Comparison of ENCODE assay signal across 12 cellular contexts in genomic region chr1:220791287-220791686, GRCh38. TPM values are rescaled to one million over a fixed set of nuclear protein-coding genes. Genes with fewer than 3 reads are reported as not detected.
DNase-seq lines count a peak whose midpoint lies in the region; ATAC-seq and TF ChIP-seq lines count a peak whose summit lies in the region.
"Had no signal": no experiment of that assay in that cellular context is flagged by ENCODE, and none has a peak within 500 bp of the region (broad histone marks: within the 10 kb centered on the region; RNA-seq: fewer than 3 reads in every experiment).

No MANE protein-coding gene starts in this region.

- H2BK15ac ChIP-seq in H9 (ENCODE audit: low read depth, low read length): no peak overlapping the region

- no peak overlapping the region for H2BK12ac ChIP-seq in H9 (ENCODE audit: insufficient read length, low read depth, low read length)

- H4K5ac ChIP-seq in H9 (ENCODE audit: insufficient read length, low read depth, low read length): no peak overlapping the region

- peaks cover 2% of the 10 kb centered on the region for H3K79me1 ChIP-seq in H9 (ENCODE audit: insufficient read depth, low read depth, low read length, poor library complexity, severe bottlenecking)

- H3K4me1 Mint-ChIP-seq in H9: peaks cover 7 to 11% of the 10 kb centered on the region in 2 experiments; a peak in 3 of 4 replicates

- no peak overlapping the region for H3K9ac ChIP-seq in H9 (ENCODE audit: extremely low read depth, insufficient read length, low read length)

- intact Hi-C loops in left ventricle myocardium inferior (cut with micrococcal nuclease) (no loop called here), cardiac septum (cut with DNase I) (no loop called here), upper lobe of right lung (cut with DNase I) (no loop called here)

- no peak overlapping the region for H2BK120ac ChIP-seq in H9 (ENCODE audit: low read depth, low read length, poor library complexity, severe bottlenecking)

- no peaks in the 10 kb centered on the region for H3K36me3 ChIP-seq in left ventricle myocardium inferior
- H3K36me3 ChIP-seq in upper lobe of right lung: no peaks in the 10 kb centered on the region

- no peaks in the 10 kb centered on the region for H3K27me3 Mint-ChIP-seq in H9 (ENCODE audit: low read depth)

- H3K4me1 ChIP-seq in left ventricle myocardium inferior: peaks cover 41% of the 10 kb centered on the region
- H3K4me1 ChIP-seq in upper lobe of right lung: peaks cover 28% of the 10 kb centered on the region
- no peaks in the 10 kb centered on the region for H3K4me1 ChIP-seq in H9 (ENCODE audit: insufficient read depth, low read length)

- no peak overlapping the region for H3K56ac ChIP-seq in H9 (ENCODE audit: insufficient read length, low read depth, low read length)

- H2AK5ac ChIP-seq in H9 (ENCODE audit: insufficient read length, low read length): no peak overlapping the region

- no peak overlapping the region for H4K8ac ChIP-seq in H9 (replicated peaks; ENCODE audit: insufficient read length, low read depth, low read length)

- no peak overlapping the region for H3K4ac ChIP-seq in H9 (ENCODE audit: low read depth, low read length)

- H2AFZ ChIP-seq in H9 (ENCODE audit: low read length): no peak overlapping the region

- H3K27ac ChIP-seq in left ventricle myocardium inferior (replicated peaks): peak overlapping the region; percentile 56
- H3K27ac ChIP-seq in upper lobe of right lung: peak overlapping the region; percentile 63
- no peak overlapping the region for H3K27ac ChIP-seq in H9 (ENCODE audit: insufficient read length, low read depth, low read length)

- no peaks in the 10 kb centered on the region for H3K9me3 ChIP-seq in left ventricle myocardium inferior (replicated peaks)
- H3K9me3 ChIP-seq in upper lobe of right lung: no peaks in the 10 kb centered on the region
- no peaks in the 10 kb centered on the region for H3K9me3 ChIP-seq in H9 (ENCODE audit: control insufficient read depth, low read depth, low read length)
- H3K9me3 ChIP-seq: mucosa of descending colon had no signal

- no CpG with 5 or more reads among the region's 6 CpGs for WGBS in H9 (ENCODE audit: extremely low coverage, insufficient read length, low lambda C conversion rate)

- no peak overlapping the region for H2BK5ac ChIP-seq in H9 (ENCODE audit: insufficient read length, low read length)

- H3K18ac ChIP-seq in H9 (ENCODE audit: insufficient read length, low read depth, low read length): no peak overlapping the region

- H2BK20ac ChIP-seq in H9 (ENCODE audit: low read depth, low read length, poor library complexity, severe bottlenecking): no peak overlapping the region

- no peak for TF ChIP-seq CTCF in left ventricle myocardium inferior (IDR thresholded peaks at IDR 0.05; ENCODE audit: borderline replicate concordance)
- no peak for TF ChIP-seq CTCF in upper lobe of right lung (IDR thresholded peaks at IDR 0.05)
- no peak for TF ChIP-seq CTCF in H9 (conservative IDR thresholded peaks at IDR 0.05)

- peaks cover 8% of the 10 kb centered on the region for H3K23me2 ChIP-seq in H9 (ENCODE audit: insufficient read length, low read depth, low read length, poor library complexity, severe bottlenecking)

- H3K4me3 Mint-ChIP-seq in H9: no peak overlapping the region

- H3K36me3 Mint-ChIP-seq in H9 (ENCODE audit: insufficient read depth in 1 of 3, low read depth in 3 of 3): peaks cover 1 to 18% (median 11%) of the 10 kb centered on the region in 3 experiments

- H4K91ac ChIP-seq in H9 (ENCODE audit: insufficient read length, low read depth, low read length): no peak overlapping the region

- no peaks in the 10 kb centered on the region for H4K20me1 ChIP-seq in H9 (ENCODE audit: control insufficient read depth, insufficient read depth, insufficient read length)

- no peak overlapping the region for H3K4me3 ChIP-seq in left ventricle myocardium inferior
- H3K4me3 ChIP-seq in upper lobe of right lung: no peak overlapping the region
- H3K4me3 ChIP-seq: mucosa of descending colon had no signal

- no peak for DNase-seq in left ventricle myocardium inferior
- DNase-seq in cardiac septum (ENCODE audit: low spot score): no peak
- DNase-seq in NCI-H748 treated with DMSO at 0.1 percent for 48 hours (lab: John Stamatoyannopoulos, UW): peak; percentile 15
- DNase-seq in kidney glomerular epithelial cell (lab: John Stamatoyannopoulos, UW): peak; percentile 1
- no peak for DNase-seq in upper lobe of right lung
- DNase-seq in G401 (ENCODE audit: low spot score): no peak
- no peak for DNase-seq in H9
- DNase-seq: activated CD4-positive, CD25-positive, alpha-beta regulatory T cell; GDM1; mucosa of descending colon; SHP77 treated with DMSO at 0.1 percent for 48 hours had no signal

- H3K27me3 ChIP-seq in left ventricle myocardium inferior (ENCODE audit: low read depth) (no peaks in the 10 kb centered on the region), upper lobe of right lung (no peaks in the 10 kb centered on the region), H9 (ENCODE audit: insufficient read depth, low read length) (no peaks in the 10 kb centered on the region)

- no peak overlapping the region for H3T11ph ChIP-seq in H9 (ENCODE audit: low read length)

- no peaks in the 10 kb centered on the region for H3K79me2 ChIP-seq in H9 (ENCODE audit: insufficient read depth, low read length)

- in situ Hi-C loops in G401 (cut with HindIII; ENCODE audit: low sequenced_read_pairs): no loop called here

- H3K14ac ChIP-seq in H9 (ENCODE audit: insufficient read depth, low read length): no peak overlapping the region

- no peaks in the 10 kb centered on the region for H3K9me3 Mint-ChIP-seq in H9

- H3K23ac ChIP-seq in H9 (ENCODE audit: insufficient read length, low read depth, low read length): no peak overlapping the region

- no peak overlapping the region for H3K27ac Mint-ChIP-seq in H9

- no peak overlapping the region for H3K4me2 ChIP-seq in H9 (ENCODE audit: insufficient read depth, insufficient read length, low read length)

- no peak for ATAC-seq in upper lobe of right lung
- no peak for ATAC-seq in HG02678 (IDR thresholded peaks at IDR 0.05; ENCODE audit: unreplicated experiment)
- ATAC-seq: mucosa of descending colon had no signal

RNA-seq across cellular contexts. Expression of gene MTARC1, which starts 4.6 kb away (rescaled TPM):
- total RNA-seq in left ventricle myocardium inferior (8.3 TPM), cardiac septum (12.8 TPM), upper lobe of right lung (25.2 TPM), H9 (2021) (33.7 and 41.2 TPM in 2 replicates)
- not detected in 2 replicates for total RNA-seq in G401 (2014; rRNA removed; shearing (Covaris generic))

RNA-seq across cellular contexts. Expression of gene MTARC2, which starts 43.2 kb away (rescaled TPM):
- total RNA-seq in left ventricle myocardium inferior (22.6 TPM), cardiac septum (22.1 TPM), upper lobe of right lung (58.6 TPM), H9 (2021) (4.2 and 7.7 TPM in 2 replicates)
- not detected in 2 replicates for total RNA-seq in G401 (2014; rRNA removed; shearing (Covaris generic))

Comparison
In these comparisons a context has a peak if more than half of its experiments do, and no peak if none do; other contexts are left out.
1. DNase-seq: peak in NCI-H748 treated with DMSO at 0.1 percent for 48 hours (single experiment) and kidney glomerular epithelial cell (single experiment); none in left ventricle myocardium inferior (single experiment), cardiac septum (single experiment), upper lobe of right lung (single experiment), G401 (single experiment) and H9 (single experiment).